In the genomic region with DNA sequence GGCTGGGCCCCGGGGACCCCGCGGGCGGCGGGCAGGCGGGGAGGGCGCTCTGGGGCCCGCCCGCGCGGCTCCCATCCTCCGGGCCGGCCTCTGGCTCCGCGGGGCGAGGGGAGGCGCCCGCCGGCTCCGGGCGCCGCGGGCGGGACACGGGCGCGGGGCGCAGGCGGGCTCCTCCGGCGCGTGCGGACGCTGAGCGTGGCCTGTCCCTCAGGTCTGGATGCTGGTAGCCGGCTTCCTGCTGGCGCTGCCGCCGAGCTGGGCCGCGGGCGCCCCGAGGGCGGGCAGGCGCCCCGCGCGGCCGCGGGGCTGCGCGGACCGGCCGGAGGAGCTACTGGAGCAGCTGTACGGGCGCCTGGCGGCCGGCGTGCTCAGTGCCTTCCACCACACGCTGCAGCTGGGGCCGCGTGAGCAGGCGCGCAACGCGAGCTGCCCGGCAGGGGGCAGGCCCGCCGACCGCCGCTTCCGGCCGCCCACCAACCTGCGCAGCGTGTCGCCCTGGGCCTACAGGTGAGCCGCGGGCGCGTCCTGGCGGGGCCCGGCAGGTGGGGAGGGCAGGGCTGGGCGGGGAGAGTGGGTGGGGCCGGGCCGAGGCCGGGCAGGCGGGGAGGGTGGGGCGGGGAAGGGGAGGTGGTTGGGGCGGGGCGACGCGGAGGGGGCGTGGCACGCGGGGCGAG, we compare ENCODE assay signal across 8 cellular contexts. TPM values are rescaled to one million over a fixed set of nuclear protein-coding genes. Genes with fewer than 3 reads are reported as not detected.
DNase-seq lines count a peak whose midpoint lies in the region; ATAC-seq and TF ChIP-seq lines count a peak whose summit lies in the region.

No MANE protein-coding gene starts in this region.

- H3K4me3 ChIP-seq in DOHH2 (ENCODE audit: low read length) (no peak overlapping the region), osteoblast (ENCODE audit: insufficient read depth, low read length) (peak overlapping the region; percentile 57), thyroid gland (replicated peaks in 1 of 3) (peak overlapping the region in 1 of 3 donors; percentile 28)

- H4K20me1 ChIP-seq in DOHH2 (ENCODE audit: control insufficient read depth, insufficient read depth, low read depth, low read length): 0 out of 2 replicates have a peak, but pooled peaks cover 2% of the 10 kb centered on the region
- H4K20me1 ChIP-seq in osteoblast (ENCODE audit: insufficient read depth, low read length): no peaks in the 10 kb centered on the region

- H3K36me3 ChIP-seq in DOHH2 (ENCODE audit: control insufficient read depth, low read length) (no peaks in the 10 kb centered on the region), osteoblast (ENCODE audit: insufficient read depth, low read length) (no peaks in the 10 kb centered on the region), thyroid gland (no peaks in the 10 kb centered on the region)

- H3K79me2 ChIP-seq in DOHH2 (ENCODE audit: control insufficient read depth, low read length) (no peaks in the 10 kb centered on the region), osteoblast (ENCODE audit: insufficient read depth, low read length) (no peaks in the 10 kb centered on the region)

- peak; percentile 86 for ATAC-seq in GM21360 (IDR thresholded peaks at IDR 0.05; ENCODE audit: unreplicated experiment)

- H3K27ac ChIP-seq in DOHH2 (ENCODE audit: low read depth, low read length) (no peak overlapping the region), osteoblast (ENCODE audit: low read depth, low read length) (no peak overlapping the region), thyroid gland (peak overlapping the region in 2 of 3 donors; percentile 7 to 41)

- TF ChIP-seq CTCF in DOHH2 (IDR thresholded peaks at IDR 0.05; ENCODE audit: low read depth, low read length, poor library complexity, severe bottlenecking) (peak; percentile 34), osteoblast (IDR thresholded peaks at IDR 0.05; ENCODE audit: extremely low read depth, low read depth, low read length) (peak; percentile 43), thyroid gland (IDR thresholded peaks at IDR 0.05) (peak in 4 of 6 experiments; percentile 22 to 90 (median 82))

- H3K4me2 ChIP-seq in DOHH2 (ENCODE audit: low read length): peak overlapping the region; percentile 19; the same call in 1 of the 2 replicates
- H3K4me2 ChIP-seq in osteoblast (ENCODE audit: insufficient read depth, low read length): peak overlapping the region; percentile 31

- DNase-seq in HPDE6-E6E7 (ENCODE audit: extremely low spot score) (peak; percentile 40), RPMI7951 (ENCODE audit: low read depth) (peak; percentile 65), foreskin melanocyte (peak; percentile 53), osteoblast (ENCODE audit: insufficient read length, low spot score, missing footprints) (peak; percentile 100), thyroid gland (peak; percentile 89 to 90)
- DNase-seq in activated T-helper 2 cell treated with anti-CD3 and anti-CD28 coated beads, Interferon-gamma antibody, Interleukin-2, Interleukin-4, amounts not matched to agents 10 μg/mL and 5 μg/mL and 100 μg/mL, durations not matched to agents 14 hours and 24 hours and 36 hours (ENCODE audit: low spot score): peak; percentile 69

- no peaks in the 10 kb centered on the region for H3K9me2 ChIP-seq in DOHH2 (replicated peaks; ENCODE audit: control insufficient read depth, low read length)

- intact Hi-C loops in activated T-helper 2 cell treated with anti-CD3 and anti-CD28 coated beads, Interferon-gamma antibody, Interleukin-2, Interleukin-4, amounts not matched to agents 10 μg/mL and 5 μg/mL and 100 μg/mL, durations not matched to agents 14 hours and 24 hours and 36 hours (cut with micrococcal nuclease): loop anchor here (2.0 to 10.0 kb wide), 3 partner anchors 69 to 512 kb away; a partner anchor contains a TSS
- intact Hi-C loops in thyroid gland (cut with DNase I): loop anchor here (5.0 kb wide), 1 partner anchor 433 kb away; no protein-coding TSS in a partner anchor

- peak; percentile 12 to 78 for TF ChIP-seq POLR2A in thyroid gland (IDR thresholded peaks at IDR 0.05)

- H3K27me3 ChIP-seq in DOHH2 (ENCODE audit: control insufficient read depth, low read length) (peaks cover 35% of the 10 kb centered on the region), osteoblast (ENCODE audit: insufficient read depth, low read length) (peaks cover 23% of the 10 kb centered on the region), thyroid gland (no peaks in the 10 kb centered on the region)

- H2AFZ ChIP-seq in osteoblast (ENCODE audit: low read length): no peak overlapping the region

- peaks cover 15% of the 10 kb centered on the region for H3K4me1 ChIP-seq in DOHH2 (ENCODE audit: control insufficient read depth, low read length)
- peaks cover 15% of the 10 kb centered on the region for H3K4me1 ChIP-seq in osteoblast (ENCODE audit: insufficient read depth, low read length)
- H3K4me1 ChIP-seq in thyroid gland: peaks cover 3 to 8% of the 10 kb centered on the region in 2 donors

- 0 out of 2 replicates have a peak, but pooled peaks cover 6% of the 10 kb centered on the region for H3F3A ChIP-seq in DOHH2 (ENCODE audit: control insufficient read depth, insufficient read depth)

- H3K9me3 ChIP-seq in DOHH2 (ENCODE audit: control insufficient read depth, insufficient read depth, low read length) (no peaks in the 10 kb centered on the region), osteoblast (ENCODE audit: low read depth, low read length) (no peaks in the 10 kb centered on the region), thyroid gland (no peaks in the 10 kb centered on the region)

- H3K4me1 Mint-ChIP-seq in activated T-helper 2 cell treated with anti-CD3 and anti-CD28 coated beads, Interferon-gamma antibody, Interleukin-2, Interleukin-4, amounts not matched to agents 10 μg/mL and 5 μg/mL and 100 μg/mL, durations not matched to agents 14 hours and 24 hours and 36 hours (ENCODE audit: low read depth): peaks cover 6% of the 10 kb centered on the region

- no peaks in the 10 kb centered on the region for H3K9me3 Mint-ChIP-seq in activated T-helper 2 cell treated with anti-CD3 and anti-CD28 coated beads, Interferon-gamma antibody, Interleukin-2, Interleukin-4, amounts not matched to agents 10 μg/mL and 5 μg/mL and 100 μg/mL, durations not matched to agents 14 hours and 24 hours and 36 hours

- 0% methylated on average over 4 to 7 of the region's 96 CpGs for WGBS in thyroid gland, 2 donors

- no peak overlapping the region for H3K27ac Mint-ChIP-seq in activated T-helper 2 cell treated with anti-CD3 and anti-CD28 coated beads, Interferon-gamma antibody, Interleukin-2, Interleukin-4, amounts not matched to agents 10 μg/mL and 5 μg/mL and 100 μg/mL, durations not matched to agents 14 hours and 24 hours and 36 hours

- peaks cover 37% of the 10 kb centered on the region for H3K27me3 Mint-ChIP-seq in activated T-helper 2 cell treated with anti-CD3 and anti-CD28 coated beads, Interferon-gamma antibody, Interleukin-2, Interleukin-4, amounts not matched to agents 10 μg/mL and 5 μg/mL and 100 μg/mL, durations not matched to agents 14 hours and 24 hours and 36 hours (ENCODE audit: low read depth)

- no peak overlapping the region for H3K4me3 Mint-ChIP-seq in activated T-helper 2 cell treated with anti-CD3 and anti-CD28 coated beads, Interferon-gamma antibody, Interleukin-2, Interleukin-4, amounts not matched to agents 10 μg/mL and 5 μg/mL and 100 μg/mL, durations not matched to agents 14 hours and 24 hours and 36 hours (ENCODE audit: low read depth)

- no peaks in the 10 kb centered on the region for H3K36me3 Mint-ChIP-seq in activated T-helper 2 cell treated with anti-CD3 and anti-CD28 coated beads, Interferon-gamma antibody, Interleukin-2, Interleukin-4, amounts not matched to agents 10 μg/mL and 5 μg/mL and 100 μg/mL, durations not matched to agents 14 hours and 24 hours and 36 hours (ENCODE audit: low read depth)

RNA-seq across cellular contexts. Expression of a gene that starts 0.4 kb away (rescaled TPM):
- total RNA-seq in RPMI7951 (2014; rRNA removed; shearing (Covaris generic)): 0.10 and 0.12 TPM in 2 replicates
- total RNA-seq in activated T-helper 2 cell treated with anti-CD3 and anti-CD28 coated beads, Interferon-gamma antibody, Interleukin-2, Interleukin-4, amounts not matched to agents 10 μg/mL and 5 μg/mL and 100 μg/mL, durations not matched to agents 14 hours and 24 hours and 36 hours: 0.18 and 0.25 TPM in 2 replicates
- 2.1 and 2.2 TPM in 2 replicates for total RNA-seq in osteoblast
- 1 to 10 TPM; 2.7 to 6.5 (median 4.8) TPM for total RNA-seq in thyroid gland

Comparison
In these comparisons a context has a peak if more than half of its experiments do, and no peak if none do; other contexts are left out.
1. H3K27ac ChIP-seq: peak in thyroid gland (2 of 3); none in DOHH2 (single experiment) and osteoblast (single experiment).
2. DNase-seq: peak in every context shown above with its lines; median percentile 100 in osteoblast; 90 in thyroid gland; 69 in activated T-helper 2 cell treated with anti-CD3 and anti-CD28 coated beads, Interferon-gamma antibody, Interleukin-2, Interleukin-4, amounts not matched to agents 10 μg/mL and 5 μg/mL and 100 μg/mL, durations not matched to agents 14 hours and 24 hours and 36 hours; 65 in RPMI7951; 53 in foreskin melanocyte; 40 in HPDE6-E6E7.
3. Peak in every context shown above with its lines, with median percentiles within 50 percentile points of each other: CTCF ChIP-seq.